In genomic region chr1:211237579-211237978, GRCh38 we compare ENCODE assay signal across 19 cellular contexts. TPM values are rescaled to one million over a fixed set of nuclear protein-coding genes. Genes with fewer than 3 reads are reported as not detected.
A peak's percentile ranks its signal among the peaks of the same experiment; 100 is the strongest.
DNase-seq lines count a peak whose midpoint lies in the region; ATAC-seq, FAIRE-seq and TF ChIP-seq lines count a peak whose summit lies in the region.
"Had no signal": no experiment of that assay in that cellular context is flagged by ENCODE, and none has a peak within 500 bp of the region (broad histone marks: within the 10 kb centered on the region; RNA-seq: fewer than 3 reads in every experiment).

No MANE protein-coding gene starts in this region.

- H4K91ac ChIP-seq in trophoblast cell (ENCODE audit: low read depth, low read length): peak overlapping the region; percentile 19

- H3K4me1 Mint-ChIP-seq in WTC11: no peaks in the 10 kb centered on the region

- no peak overlapping the region for H3K4me3 ChIP-seq in HepG2 (replicated peaks in 1 of 3; ENCODE audit: insufficient read depth in 1 of 3, low read depth in 2 of 3, low read length in 3 of 3)
- H3K4me3 ChIP-seq in right lobe of liver: no peak overlapping the region
- no peak overlapping the region for H3K4me3 ChIP-seq in epithelial cell of esophagus (ENCODE audit: low read length)
- H3K4me3 ChIP-seq in trophoblast cell (ENCODE audit: low read depth, low read length): no peak overlapping the region
- H3K4me3 ChIP-seq in adrenal gland: no peak overlapping the region
- H3K4me3 ChIP-seq: HAP-1 had no signal

- H3K27me3 Mint-ChIP-seq in WTC11 (ENCODE audit: low read depth): no peaks in the 10 kb centered on the region

- no peak overlapping the region for H2BK5ac ChIP-seq in trophoblast cell (ENCODE audit: low read depth, low read length, poor library complexity)

- intact Hi-C loops in HepG2 (cut with micrococcal nuclease; ENCODE audit: unreplicated experiment): no loop called here
- intact Hi-C loops in right lobe of liver (cut with DNase I): no loop called here
- intact Hi-C loops in adrenal gland (cut with DNase I): no loop called here

- H3K18ac ChIP-seq in trophoblast cell (ENCODE audit: low read length): no peak overlapping the region

- H3K79me1 ChIP-seq in trophoblast cell (ENCODE audit: low read length): peaks cover 5% of the 10 kb centered on the region

- H2AFZ ChIP-seq in HepG2 (ENCODE audit: low read length) (no peak overlapping the region), trophoblast cell (ENCODE audit: insufficient read depth, low read length, poor library complexity) (no peak overlapping the region)

- H3K36me3 Mint-ChIP-seq in WTC11: peaks cover 4% of the 10 kb centered on the region
- H3K36me3 Mint-ChIP-seq: CD4-positive, alpha-beta memory T cell had no signal

- H3K27me3 ChIP-seq in HepG2 (ENCODE audit: control insufficient read depth in 1 of 2, insufficient read depth in 2 of 2, low read length in 2 of 2) (no peaks in the 10 kb centered on the region), right lobe of liver (no peaks in the 10 kb centered on the region), trophoblast cell (ENCODE audit: insufficient read depth, low read length) (no peaks in the 10 kb centered on the region), adrenal gland (no peaks in the 10 kb centered on the region)

- no peak for TF ChIP-seq POLR2A in HepG2 (IDR thresholded peaks at IDR 0.05; ENCODE audit: insufficient read depth in 1 of 2, low read depth in 2 of 2, low read length in 2 of 2)
- TF ChIP-seq POLR2A in right lobe of liver (IDR thresholded peaks at IDR 0.05): no peak
- no peak for TF ChIP-seq POLR2A in adrenal gland (IDR thresholded peaks at IDR 0.05)
- no peak for TF ChIP-seq POLR2A in GM12892 (IDR thresholded peaks at IDR 0.05; ENCODE audit: low read depth, low read length)

- whole genome bisulfite sequencing in HepG2 (ENCODE audit: low lambda C conversion rate): 63% methylated on average over 9 of the region's 9 CpGs
- 77% methylated on average over 3 of the region's 9 CpGs for WGBS in right lobe of liver (ENCODE audit: insufficient coverage, low coverage, low lambda C conversion rate, missing lambda C conversion rate)
- WGBS in trophoblast cell (ENCODE audit: extremely low coverage, insufficient coverage, insufficient read length): no CpG with 5 or more reads among the region's 9 CpGs
- WGBS in adrenal gland, 4 donors: 84 to 91% (median 87%) methylated on average over 9 of the region's 9 CpGs

- CTCF ChIA-PET in HepG2 (lab: Yijun Ruan, JAX; ENCODE audit: low intra/inter-chr PET ratio, low total read pairs): no interaction called here
- CTCF ChIA-PET in WTC11 (lab: Charles Lee): no interaction called here

- H2BK120ac ChIP-seq in trophoblast cell (ENCODE audit: insufficient read depth, low read length, poor library complexity): no peak overlapping the region

- no peak overlapping the region for H3K4me3 Mint-ChIP-seq in WTC11
- H3K4me3 Mint-ChIP-seq: CD4-positive, alpha-beta memory T cell; HFFc6 had no signal

- TF ChIP-seq EP300 in HepG2 (IDR thresholded peaks at IDR 0.05; ENCODE audit: low read depth in 2 of 2, low read length in 2 of 2) (no peak), HepG2 (CRISPR knock-in tag; IDR thresholded peaks at IDR 0.05; ENCODE audit: borderline replicate concordance) (no peak)

- POLR2A ChIA-PET in HepG2 (lab: Yijun Ruan, JAX) (no interaction called here), WTC11 (lab: Charles Lee) (no interaction called here)

- no peaks in the 10 kb centered on the region for H3K4me1 ChIP-seq in HepG2 (ENCODE audit: insufficient read depth, low read length)
- no peaks in the 10 kb centered on the region for H3K4me1 ChIP-seq in right lobe of liver
- H3K4me1 ChIP-seq in trophoblast cell (ENCODE audit: control insufficient read depth in 1 of 2, insufficient read depth in 2 of 2, low read length in 2 of 2): no peaks in the 10 kb centered on the region
- H3K4me1 ChIP-seq in adrenal gland (replicated peaks in 1 of 2): no peaks in the 10 kb centered on the region

- no peak for ATAC-seq in HepG2
- ATAC-seq in right lobe of liver: no peak
- ATAC-seq in WTC11: no peak

- H3K9ac ChIP-seq in HepG2 (ENCODE audit: insufficient read depth, low read depth, low read length) (no peak overlapping the region), trophoblast cell (ENCODE audit: low read length) (no peak overlapping the region)

- no peak overlapping the region for H4K8ac ChIP-seq in trophoblast cell (ENCODE audit: low read depth, low read length)

- no peak for DNase-seq in HepG2 (ENCODE audit: low spot score)
- no peak for DNase-seq in right lobe of liver
- DNase-seq in WTC11 (ENCODE audit: low spot score): no peak
- peak; percentile 23 for DNase-seq in epithelial cell of esophagus (ENCODE audit: low read depth)
- DNase-seq in trophoblast cell: peak; percentile 53 to 86
- no peak for DNase-seq in adrenal gland
- no peak for DNase-seq in GM12892 (ENCODE audit: insufficient read length)
- no peak for DNase-seq in COLO668 (lab: John Stamatoyannopoulos, UW; ENCODE audit: unreplicated experiment)
- DNase-seq: C1 segment of cervical spinal cord; CD4-positive, alpha-beta memory T cell; DMS153; DND-41; GOT3 had no signal

- peaks cover 8% of the 10 kb centered on the region for H3K9me3 Mint-ChIP-seq in WTC11
- H3K9me3 Mint-ChIP-seq: CD4-positive, alpha-beta memory T cell had no signal

- TF ChIP-seq CTCF in HepG2 (CRISPR knock-in tag; IDR thresholded peaks at IDR 0.05): no peak
- no peak for TF ChIP-seq CTCF in right lobe of liver (IDR thresholded peaks at IDR 0.05)
- no peak for TF ChIP-seq CTCF in WTC11 (IDR thresholded peaks at IDR 0.05)
- TF ChIP-seq CTCF in epithelial cell of esophagus (IDR thresholded peaks at IDR 0.05; ENCODE audit: insufficient read depth, low read depth, low read length, missing control alignments): no peak
- TF ChIP-seq CTCF in adrenal gland (IDR thresholded peaks at IDR 0.05): no peak

- no peak overlapping the region for H3K27ac Mint-ChIP-seq in WTC11
- H3K27ac Mint-ChIP-seq: HFFc6 had no signal

- H3K27ac ChIP-seq in HepG2 (ENCODE audit: extremely low read length, insufficient read depth, low read length) (no peak overlapping the region), right lobe of liver (no peak overlapping the region), trophoblast cell (ENCODE audit: low read depth, low read length) (no peak overlapping the region), adrenal gland (no peak overlapping the region)

- no peak overlapping the region for H3K23ac ChIP-seq in trophoblast cell (ENCODE audit: low read length)

- no peak overlapping the region for H2BK12ac ChIP-seq in trophoblast cell (ENCODE audit: low read length)

- in situ Hi-C loops in HepG2 (cut with HindIII; ENCODE audit: extremely low pct_ligation_motif_present, low pct_unique_long_range_greater_than_20kb): no loop called here

- H3K4me2 ChIP-seq in HepG2 (ENCODE audit: low read depth, low read length): no peak overlapping the region
- H3K4me2 ChIP-seq in trophoblast cell (ENCODE audit: low read length): no peak overlapping the region

- no TSS peak for BruUV-seq in HepG2 (replicated peaks; lab: Mats Ljungman, UMichigan)

- no peak overlapping the region for H2AK5ac ChIP-seq in trophoblast cell (ENCODE audit: low read length)

- FAIRE-seq in HepG2 (lab: Jason Lieb, UNC) (no peak), GM12892 (lab: Jason Lieb, UNC) (no peak)
- FAIRE-seq: G401.6, GM19239, H54 had no signal

- H4K20me1 ChIP-seq in HepG2 (ENCODE audit: insufficient read depth, low read length): no peaks in the 10 kb centered on the region

- H4K12ac ChIP-seq in trophoblast cell (ENCODE audit: low read depth, low read length): no peak overlapping the region

- no peaks in the 10 kb centered on the region for H3K9me3 ChIP-seq in HepG2 (ENCODE audit: low read length)
- H3K9me3 ChIP-seq in right lobe of liver: no peaks in the 10 kb centered on the region
- no peaks in the 10 kb centered on the region for H3K9me3 ChIP-seq in trophoblast cell (ENCODE audit: insufficient read depth, low read depth, low read length)
- no peaks in the 10 kb centered on the region for H3K9me3 ChIP-seq in adrenal gland (replicated peaks in 1 of 3)
- H3K9me3 ChIP-seq: Caco-2, HAP-1 had no signal

- no peak overlapping the region for H3K4ac ChIP-seq in trophoblast cell (ENCODE audit: low read depth, low read length)

- H3K36me3 ChIP-seq in HepG2 (replicated peaks in 1 of 2; ENCODE audit: control insufficient read depth in 1 of 2, insufficient read depth in 2 of 2, low read length in 2 of 2): no peaks in the 10 kb centered on the region
- no peaks in the 10 kb centered on the region for H3K36me3 ChIP-seq in right lobe of liver
- H3K36me3 ChIP-seq in trophoblast cell (ENCODE audit: control insufficient read depth in 1 of 2, insufficient read depth in 2 of 2, low read length in 2 of 2): no peaks in the 10 kb centered on the region
- no peaks in the 10 kb centered on the region for H3K36me3 ChIP-seq in adrenal gland (replicated peaks in 1 of 2)
- H3K36me3 ChIP-seq: HAP-1 had no signal

- no peak overlapping the region for H3K14ac ChIP-seq in trophoblast cell (ENCODE audit: low read length)

- TF ChIP-seq RAD21 in HepG2 (CRISPR knock-in tag; IDR thresholded peaks at IDR 0.05): no peak

- H3K79me2 ChIP-seq in HepG2 (ENCODE audit: insufficient read depth, low read length) (no peaks in the 10 kb centered on the region), trophoblast cell (ENCODE audit: control insufficient read depth, insufficient read depth, low read length, poor library complexity) (no peaks in the 10 kb centered on the region)

RNA-seq across cellular contexts. Expression of gene RCOR3, which starts 21.6 kb away (rescaled TPM):
- 9.6 and 16.8 TPM in 2 replicates for total RNA-seq in HepG2 (2016; rRNA removed; fragmentation: Illumina TruSeq; extraction: Trizol)
- total RNA-seq in HepG2 (2016; cell fraction: cytosol; rRNA removed; fragmentation: Illumina TruSeq; extraction: Trizol; ENCODE audit: low read depth): 11.1 and 13.3 TPM in 2 replicates
- 12.4 and 14.9 TPM in 2 replicates for total RNA-seq in HepG2 (2016; cell fraction: insoluble cytoplasmic fraction; rRNA removed; fragmentation: Illumina TruSeq; extraction: Trizol)
- total RNA-seq in HepG2 (2016; cell fraction: membrane; rRNA removed; fragmentation: Illumina TruSeq; extraction: Trizol): 12.8 and 13.2 TPM in 2 replicates
- total RNA-seq in HepG2 (2016; cell fraction: nucleus; rRNA removed; fragmentation: Illumina TruSeq; extraction: Trizol): 37.0 and 37.3 TPM in 2 replicates
- polyA plus RNA-seq in HepG2 (2011; rRNA removed): 31.6 and 34.3 TPM in 2 replicates
- polyA plus RNA-seq in HepG2 (2011; cell fraction: cytosol; rRNA removed): 13.2 and 15.9 TPM in 2 replicates
- polyA plus RNA-seq in HepG2 (2011; cell fraction: nucleus; rRNA removed): 49.0 and 54.1 TPM in 2 replicates
- polyA plus RNA-seq in HepG2 (2012): 24.5 and 27.6 TPM in 2 replicates
- polyA plus RNA-seq in HepG2 (2016; cell fraction: cytosol; fragmentation: Illumina TruSeq; extraction: Trizol; ENCODE audit: low read depth): 8.8 and 10.5 TPM in 2 replicates
- 15.7 and 15.9 TPM in 2 replicates for polyA plus RNA-seq in HepG2 (2016; cell fraction: insoluble cytoplasmic fraction; fragmentation: Illumina TruSeq; extraction: Trizol; ENCODE audit: low read depth)
- 11.1 and 11.7 TPM in 2 replicates for polyA plus RNA-seq in HepG2 (2016; cell fraction: membrane; fragmentation: Illumina TruSeq; extraction: Trizol; ENCODE audit: low read depth)
- polyA plus RNA-seq in HepG2 (2016; cell fraction: nucleus; fragmentation: Illumina TruSeq; extraction: Trizol; ENCODE audit: insufficient read depth, low read depth): 58.1 and 59.2 TPM in 2 replicates
- 35.3 and 54.6 TPM in 2 replicates for polyA minus RNA-seq in HepG2 (2011; rRNA and poly(A)+ RNA removed; ENCODE audit: low replicate concordance)
- 16.8 and 20.4 TPM in 2 replicates for polyA minus RNA-seq in HepG2 (2011; cell fraction: cytosol; rRNA and poly(A)+ RNA removed)
- polyA minus RNA-seq in HepG2 (2011; cell fraction: nucleus; rRNA and poly(A)+ RNA removed): 161 and 193 TPM in 2 replicates
- 10 to 100 TPM; 13.0 to 24.6 (median 17.7) TPM for total RNA-seq in right lobe of liver
- total RNA-seq in WTC11 (2021): 28.3 to 35.9 TPM (median 30.6 TPM) in 3 replicates
- polyA plus RNA-seq in trophoblast cell (2013): 39.1 and 39.8 TPM in 2 replicates
- 10 to 100 TPM; 28.4 to 57.2 (median 36.5) TPM for total RNA-seq in adrenal gland
- polyA plus RNA-seq in adrenal gland: 10 to 100 TPM; 19.4 to 35.2 (median 30.0) TPM
- polyA plus RNA-seq in GM12892 (2012; ENCODE audit: missing spikeins): 21.8 TPM

Comparison
In these comparisons a context has a peak if more than half of its experiments do, and no peak if none do; other contexts are left out.
1. DNase-seq: peak in epithelial cell of esophagus (single experiment) and trophoblast cell (2 of 2); none in HepG2 (single experiment), right lobe of liver (0 of 3), WTC11 (single experiment), adrenal gland (0 of 7), GM12892 (single experiment) and COLO668 (single experiment).
2. Of the 50 proteins assayed by ChIP-seq in both HepG2 and WTC11: peak only in HepG2: none; only in WTC11: GABPB1; in both: none; in neither: 49.